1 cellular context compared by ENCODE assay signal in the genomic region with DNA sequence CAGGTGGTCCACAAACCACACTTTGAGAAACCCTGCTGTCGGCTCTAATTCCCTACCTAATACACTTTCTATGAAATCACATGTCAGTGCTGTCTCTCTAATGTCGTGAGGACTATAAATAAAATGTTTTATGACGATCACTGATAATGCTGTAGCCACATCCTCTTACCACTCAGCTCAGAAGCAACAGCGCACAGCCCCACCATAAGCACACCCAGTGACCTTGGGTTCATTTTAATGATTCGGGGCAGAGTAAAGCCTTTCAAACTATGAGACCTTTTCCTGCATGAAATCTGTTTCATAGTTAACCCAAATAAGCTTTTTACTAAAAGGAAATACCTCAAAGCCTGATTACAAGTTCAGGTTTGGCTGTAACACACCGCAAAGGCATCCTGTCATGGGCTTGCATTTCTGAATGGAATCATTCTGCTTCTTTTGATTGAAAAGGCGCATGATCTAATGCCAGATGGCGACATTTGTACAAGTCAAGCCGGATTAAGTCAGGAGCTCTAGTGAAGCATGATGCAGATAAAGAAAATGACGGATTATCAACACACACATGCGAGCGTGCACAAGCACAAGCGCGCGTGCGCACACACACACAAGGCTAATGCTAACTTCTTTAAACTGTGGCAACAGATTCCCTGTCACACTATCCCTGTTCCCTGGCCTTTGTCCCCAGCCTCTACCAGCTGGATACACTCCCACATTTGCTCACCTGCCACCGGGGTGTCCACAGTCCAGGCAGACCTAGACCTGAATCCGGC.
TF ChIP-seq lines count a peak whose summit lies in the region.

No MANE protein-coding gene starts in this region.

TF ChIP-seq in GM12878, 131 proteins besides CTCF, POLR2A, EP300 and RAD21:
- TF ChIP-seq EGR1 (IDR thresholded peaks at IDR 0.05; ENCODE audit: borderline replicate concordance in 1 of 2, low read depth in 2 of 2, low read length in 2 of 2): no peak
- TF ChIP-seq ATF7 (IDR thresholded peaks at IDR 0.05; ENCODE audit: low read depth): no peak
- TF ChIP-seq NFYA (IDR thresholded peaks at IDR 0.05; ENCODE audit: borderline replicate concordance, low read depth, low read length): no peak
- TF ChIP-seq SMC3 (IDR thresholded peaks at IDR 0.05; ENCODE audit: borderline replicate concordance, low read length): no peak
